In genomic region chr2:133326651-133327397, GRCh38 we compare ENCODE assay signal across 11 cellular contexts.
DNase-seq lines count a peak whose midpoint lies in the region; ATAC-seq, FAIRE-seq and TF ChIP-seq lines count a peak whose summit lies in the region.
"Had no signal": no experiment of that assay in that cellular context is flagged by ENCODE, and none has a peak within 500 bp of the region (broad histone marks: within the 10 kb centered on the region; RNA-seq: fewer than 3 reads in every experiment).

No MANE protein-coding gene starts in this region.

- peaks cover 5% of the 10 kb centered on the region; the same call in 1 of the 2 replicates for H3K9me2 ChIP-seq in GM23338 (ENCODE audit: insufficient read depth)
- no peaks in the 10 kb centered on the region for H3K9me2 ChIP-seq in hepatocyte (replicated peaks; ENCODE audit: insufficient read depth)

- H2AFZ ChIP-seq in GM23338 (peak overlapping the region; percentile 39), hepatocyte (no peak overlapping the region)

- H4K20me1 ChIP-seq in GM23338 (replicated peaks; ENCODE audit: insufficient read depth), result no peaks in the 10 kb centered on the region
- H4K20me1 ChIP-seq in hepatocyte (ENCODE audit: insufficient read depth, poor library complexity, severe bottlenecking), result no peaks in the 10 kb centered on the region

- H3K9me3 Mint-ChIP-seq in GM23338, result no peaks in the 10 kb centered on the region
- no peaks in the 10 kb centered on the region for H3K9me3 Mint-ChIP-seq in activated T-helper 17 cell treated with anti-CD3 and anti-CD28 coated beads, Interleukin-2, amount 50 U/mL, for 72 hours

- H3K4me1 Mint-ChIP-seq in GM23338, result peaks cover 18% of the 10 kb centered on the region
- no peaks in the 10 kb centered on the region for H3K4me1 Mint-ChIP-seq in activated T-helper 17 cell treated with anti-CD3 and anti-CD28 coated beads, Interleukin-2, amount 50 U/mL, for 72 hours

- no peaks in the 10 kb centered on the region for H3K9me3 ChIP-seq in hepatocyte (ENCODE audit: low read depth)
- H3K9me3 ChIP-seq: left ventricle myocardium inferior, neutrophil had no signal

- H3K27ac ChIP-seq in GM23338 (ENCODE audit: low read depth) (no peak overlapping the region; the same call in 1 of the 2 replicates), hepatocyte (no peak overlapping the region)
- H3K27ac ChIP-seq: left ventricle myocardium inferior, neutrophil had no signal

- H3K79me2 ChIP-seq in GM23338 (replicated peaks; ENCODE audit: insufficient read depth) (no peaks in the 10 kb centered on the region), hepatocyte (no peaks in the 10 kb centered on the region)

- H3K4me1 ChIP-seq in GM23338 (ENCODE audit: insufficient read depth) (no peaks in the 10 kb centered on the region), hepatocyte (ENCODE audit: insufficient read depth) (no peaks in the 10 kb centered on the region)

- TF ChIP-seq CTCF in GM23338 (conservative IDR thresholded peaks at IDR 0.05; ENCODE audit: low read depth in 2 of 2), result no peak
- TF ChIP-seq CTCF in hepatocyte (IDR thresholded peaks at IDR 0.05; ENCODE audit: poor library complexity), result no peak

- H3K27me3 Mint-ChIP-seq in GM23338 (ENCODE audit: insufficient read depth, low read depth, poor library complexity), result peaks cover 1% of the 10 kb centered on the region
- no peaks in the 10 kb centered on the region for H3K27me3 Mint-ChIP-seq in activated T-helper 17 cell treated with anti-CD3 and anti-CD28 coated beads, Interleukin-2, amount 50 U/mL, for 72 hours

- H3K27ac Mint-ChIP-seq in GM23338, result no peak overlapping the region
- H3K27ac Mint-ChIP-seq in activated T-helper 17 cell treated with anti-CD3 and anti-CD28 coated beads, Interleukin-2, amount 50 U/mL, for 72 hours, result no peak overlapping the region

- H3K27me3 ChIP-seq in GM23338 (ENCODE audit: insufficient read depth) (no peaks in the 10 kb centered on the region), hepatocyte (no peaks in the 10 kb centered on the region)
- H3K27me3 ChIP-seq: neutrophil had no signal

- 78% methylated on average over 7 of the region's 7 CpGs for WGBS in hepatocyte (ENCODE audit: low lambda C conversion rate, missing lambda C conversion rate)

- H3F3A ChIP-seq in GM23338 (replicated peaks; ENCODE audit: low read depth), result no peaks in the 10 kb centered on the region

- no peaks in the 10 kb centered on the region for H3K36me3 Mint-ChIP-seq in GM23338 (ENCODE audit: low read depth)
- H3K36me3 Mint-ChIP-seq in activated T-helper 17 cell treated with anti-CD3 and anti-CD28 coated beads, Interleukin-2, amount 50 U/mL, for 72 hours (ENCODE audit: low read depth), result no peaks in the 10 kb centered on the region

- FAIRE-seq in islet of Langerhans (lab: Jason Lieb, UNC), result peak; percentile 81

- H3K4me3 Mint-ChIP-seq in GM23338, result no peak overlapping the region
- H3K4me3 Mint-ChIP-seq in activated T-helper 17 cell treated with anti-CD3 and anti-CD28 coated beads, Interleukin-2, amount 50 U/mL, for 72 hours, result no peak overlapping the region

- H3K4me2 ChIP-seq in GM23338 (peak overlapping the region; percentile 11; the same call in 1 of the 2 replicates), hepatocyte (no peak overlapping the region)

- no peaks in the 10 kb centered on the region for H3K36me3 ChIP-seq in GM23338 (ENCODE audit: insufficient read depth)
- H3K36me3 ChIP-seq in hepatocyte (replicated peaks; ENCODE audit: insufficient read depth, low read depth), result no peaks in the 10 kb centered on the region
- H3K36me3 ChIP-seq: left ventricle myocardium inferior, neutrophil had no signal

- in situ Hi-C loops in ACHN (cut with HindIII; ENCODE audit: low pct_ligation_motif_present, low pct_unique_long_range_greater_than_20kb, low sequenced_read_pairs), result no loop called here

- peak; percentile 24; the same call in 2 of the 3 replicates for ATAC-seq in GM23338
- no peak for ATAC-seq in SK-N-SH treated with all-trans-retinoic acid at 6 μM for 48 hours
- no peak for ATAC-seq in GM19397 (IDR thresholded peaks at IDR 0.05; ENCODE audit: unreplicated experiment)
- no peak for ATAC-seq in activated T-helper 17 cell treated with anti-CD3 and anti-CD28 coated beads, Interleukin-2, amount 50 U/mL, for 72 hours (replicated peaks)
- ATAC-seq: activated CD4-positive, CD25-positive, alpha-beta regulatory T cell treated with anti-CD3 and anti-CD28 coated beads, Interleukin-2, amount 50 U/mL, for 24 hours had no signal

- DNase-seq in ACHN (peak; percentile 48), GM23338 (ENCODE audit: low spot score) (peak; percentile 16), OCI-M1 (lab: John Stamatoyannopoulos, UW) (no peak), hepatocyte (ENCODE audit: low spot score) (no peak)
- DNase-seq: left ventricle myocardium inferior had no signal

- H3K4me3 ChIP-seq in GM23338 (no peak overlapping the region), hepatocyte (no peak overlapping the region)
- H3K4me3 ChIP-seq: left ventricle myocardium inferior had no signal

TF ChIP-seq in GM23338, 12 proteins besides CTCF, POLR2A, EP300 and RAD21 (continues in another document):
- TF ChIP-seq NANOG (IDR thresholded peaks at IDR 0.05; ENCODE audit: borderline replicate concordance) (no peak), POLR2AphosphoS5 (IDR thresholded peaks at IDR 0.05; ENCODE audit: low read depth) (no peak), ETS1 (IDR thresholded peaks at IDR 0.05) (no peak), EZH2 (IDR thresholded peaks at IDR 0.05; ENCODE audit: low read depth, unreplicated experiment) (no peak), CREB1 (CRISPR knock-in tag; IDR thresholded peaks at IDR 0.05; ENCODE audit: low read depth) (no peak), ZNF114 (CRISPR knock-in tag; IDR thresholded peaks at IDR 0.05) (no peak), EZH2phosphoT487 (IDR thresholded peaks at IDR 0.05; ENCODE audit: unreplicated experiment) (no peak)

TF ChIP-seq in SK-N-SH treated with all-trans-retinoic acid at 6 μM for 48 hours, 23 proteins besides CTCF, POLR2A, EP300 and RAD21:
- TF ChIP-seq ZFP30 (CRISPR knock-in tag; IDR thresholded peaks at IDR 0.05) (no peak), BACH2 (CRISPR knock-in tag; IDR thresholded peaks at IDR 0.05; ENCODE audit: borderline replicate concordance) (no peak), ZNF8 (CRISPR knock-in tag; IDR thresholded peaks at IDR 0.05) (no peak), ARNTL (CRISPR knock-in tag; IDR thresholded peaks at IDR 0.05; ENCODE audit: borderline replicate concordance, low read depth) (no peak), RARB (CRISPR knock-in tag; IDR thresholded peaks at IDR 0.05) (no peak), CSDC2 (CRISPR knock-in tag; IDR thresholded peaks at IDR 0.05) (no peak), ZFP3 (CRISPR knock-in tag; IDR thresholded peaks at IDR 0.05) (peak; percentile 45; the same call in 1 of the 2 replicates)
- TF ChIP-seq, protein P1, sequence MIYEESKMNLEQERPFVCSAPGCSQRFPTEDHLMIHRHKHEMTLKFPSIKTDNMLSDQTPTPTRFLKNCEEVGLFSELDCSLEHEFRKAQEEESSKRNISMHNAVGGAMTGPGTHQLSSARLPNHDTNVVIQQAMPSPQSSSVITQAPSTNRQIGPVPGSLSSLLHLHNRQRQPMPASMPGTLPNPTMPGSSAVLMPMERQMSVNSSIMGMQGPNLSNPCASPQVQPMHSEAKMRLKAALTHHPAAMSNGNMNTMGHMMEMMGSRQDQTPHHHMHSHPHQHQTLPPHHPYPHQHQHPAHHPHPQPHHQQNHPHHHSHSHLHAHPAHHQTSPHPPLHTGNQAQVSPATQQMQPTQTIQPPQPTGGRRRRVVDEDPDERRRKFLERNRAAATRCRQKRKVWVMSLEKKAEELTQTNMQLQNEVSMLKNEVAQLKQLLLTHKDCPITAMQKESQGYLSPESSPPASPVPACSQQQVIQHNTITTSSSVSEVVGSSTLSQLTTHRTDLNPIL (CRISPR knock-in tag; IDR thresholded peaks at IDR 0.05; ENCODE audit: low read depth), result 0 out of 2 replicates have a peak, but pooled peaks have one; percentile 16
- TF ChIP-seq, protein P2, sequence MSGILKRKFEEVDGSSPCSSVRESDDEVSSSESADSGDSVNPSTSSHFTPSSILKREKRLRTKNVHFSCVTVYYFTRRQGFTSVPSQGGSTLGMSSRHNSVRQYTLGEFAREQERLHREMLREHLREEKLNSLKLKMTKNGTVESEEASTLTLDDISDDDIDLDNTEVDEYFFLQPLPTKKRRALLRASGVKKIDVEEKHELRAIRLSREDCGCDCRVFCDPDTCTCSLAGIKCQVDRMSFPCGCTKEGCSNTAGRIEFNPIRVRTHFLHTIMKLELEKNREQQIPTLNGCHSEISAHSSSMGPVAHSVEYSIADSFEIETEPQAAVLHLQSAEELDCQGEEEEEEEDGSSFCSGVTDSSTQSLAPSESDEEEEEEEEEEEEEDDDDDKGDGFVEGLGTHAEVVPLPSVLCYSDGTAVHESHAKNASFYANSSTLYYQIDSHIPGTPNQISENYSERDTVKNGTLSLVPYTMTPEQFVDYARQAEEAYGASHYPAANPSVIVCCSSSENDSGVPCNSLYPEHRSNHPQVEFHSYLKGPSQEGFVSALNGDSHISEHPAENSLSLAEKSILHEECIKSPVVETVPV (CRISPR knock-in tag; IDR thresholded peaks at IDR 0.05), result no peak

Comparison
In these comparisons a context has a peak if more than half of its experiments do, and no peak if none do; other contexts are left out.
1. DNase-seq: peak in ACHN (single experiment) and GM23338 (single experiment); none in OCI-M1 (single experiment) and hepatocyte (single experiment).